ENCODE assay signal across 1 cellular context in the genomic region with DNA sequence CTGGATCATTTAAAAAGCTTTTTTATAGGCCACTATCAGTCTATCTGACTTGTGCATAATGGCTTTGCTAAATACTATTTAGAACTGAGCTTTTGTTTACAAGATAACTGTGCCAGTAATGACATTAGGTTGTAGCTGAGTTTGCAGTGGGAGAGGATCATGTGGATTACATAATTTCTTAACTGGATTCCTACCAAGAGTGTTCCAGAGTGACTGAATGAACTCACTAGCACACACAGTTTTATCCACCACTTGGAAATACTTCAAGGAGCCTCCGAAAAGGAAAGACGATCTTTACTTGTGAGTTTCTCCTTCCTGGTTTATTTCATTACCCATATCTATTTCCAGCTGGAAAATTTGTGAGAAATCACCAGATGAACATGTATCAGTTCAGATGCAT.
TF ChIP-seq lines count a peak whose summit lies in the region.

No MANE protein-coding gene starts in this region.

TF ChIP-seq in IMR-90, 13 proteins besides CTCF, POLR2A, EP300 and RAD21 (continued from another document):
- TF ChIP-seq CEBPB (IDR thresholded peaks at IDR 0.05; ENCODE audit: low read depth, low read length): no peak
